ENCODE assay signal across 5 cellular contexts in the genomic region with DNA sequence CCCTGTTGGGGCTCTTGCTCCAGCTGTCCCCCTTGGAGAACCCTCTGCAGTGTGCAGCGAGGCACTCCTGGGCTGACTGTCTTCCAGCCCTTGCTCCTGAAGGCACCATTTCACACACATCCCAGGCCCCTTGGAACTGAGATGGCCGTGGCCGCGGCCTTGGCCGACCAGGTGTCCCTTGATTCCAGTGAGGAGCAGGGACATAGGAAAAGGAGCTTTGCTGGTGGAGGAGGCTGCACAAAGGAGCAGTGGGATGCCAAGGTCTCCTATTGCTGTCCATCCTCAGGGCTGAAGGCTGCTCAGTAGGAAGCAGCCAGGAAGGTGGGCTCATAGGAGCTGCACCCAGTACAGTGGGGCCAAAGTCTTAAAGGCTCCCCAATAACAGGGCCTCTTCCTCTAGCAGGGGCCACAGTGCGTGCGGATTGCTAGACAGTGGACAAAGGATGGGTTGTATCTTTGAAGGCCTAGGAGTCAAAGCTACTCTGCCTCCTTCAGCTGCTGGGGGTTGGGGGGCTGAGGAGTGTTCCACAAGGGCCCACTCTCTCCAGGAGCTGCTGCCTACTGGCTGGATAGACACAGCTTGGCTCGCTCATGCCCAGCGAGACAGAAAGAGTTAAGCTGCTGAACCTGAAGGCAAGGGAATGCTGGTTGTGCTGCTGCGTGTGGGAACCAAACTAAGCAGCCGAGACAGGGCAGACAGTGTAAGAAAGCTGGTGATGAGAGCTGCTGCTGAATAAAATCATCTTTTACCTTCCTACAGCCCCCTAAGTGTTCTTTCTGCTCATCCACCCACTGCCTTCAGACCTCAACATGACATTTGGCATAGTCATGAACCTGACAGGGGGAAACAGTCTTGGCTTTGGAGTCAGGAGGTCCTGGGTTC.
"Had no signal": no experiment of that assay in that cellular context is flagged by ENCODE, and none has a peak within 500 bp of the region (broad histone marks: within the 10 kb centered on the region; RNA-seq: fewer than 3 reads in every experiment).

No MANE protein-coding gene starts in this region.

- H3K27ac Mint-ChIP-seq: IgD-negative memory B cell had no signal

- H3K4me3 Mint-ChIP-seq: IgD-negative memory B cell had no signal

- H3K4me3 ChIP-seq: K562 had no signal

- H3K27me3 Mint-ChIP-seq: IgD-negative memory B cell had no signal

- H3K27ac ChIP-seq: HL-60 had no signal

- DNase-seq: IMR-90, KBM-7 had no signal

- H3K36me3 Mint-ChIP-seq: IgD-negative memory B cell had no signal
